11 cellular contexts compared by ENCODE assay signal in genomic region chr18:38751897-38752296, GRCh38.
A peak's percentile ranks its signal among the peaks of the same experiment; 100 is the strongest.
DNase-seq lines count a peak whose midpoint lies in the region; ATAC-seq lines count a peak whose summit lies in the region.
"Had no signal": no experiment of that assay in that cellular context is flagged by ENCODE, and none has a peak within 500 bp of the region (broad histone marks: within the 10 kb centered on the region; RNA-seq: fewer than 3 reads in every experiment).

No MANE protein-coding gene starts in this region.

- DNase-seq in NCI-H69 (lab: John Stamatoyannopoulos, UW) (peak; percentile 51), head of caudate nucleus (peak; percentile 24 to 89 (median 60)), retina (peak; percentile 60), H7 (no peak), HK-2 (ENCODE audit: unreplicated experiment) (no peak), HT-29 (ENCODE audit: low spot score) (no peak)
- DNase-seq: activated CD8-positive, alpha-beta memory T cell treated with anti-CD3 and anti-CD28 coated beads, Interleukin-2, amount 10 ng/mL, durations not matched to agents 7 days and 5 days; gastrocnemius medialis; left ventricle myocardium superior had no signal

- intact Hi-C loops in head of caudate nucleus (cut with DNase I), result no loop called here

- H3K27me3 ChIP-seq in H7 (ENCODE audit: control insufficient read depth, insufficient read depth, low read length), result no peaks in the 10 kb centered on the region
- H3K27me3 ChIP-seq: gastrocnemius medialis had no signal

- ATAC-seq in GM19351 (IDR thresholded peaks at IDR 0.05; ENCODE audit: unreplicated experiment) (peak; percentile 44), HG03025 (IDR thresholded peaks at IDR 0.05; ENCODE audit: low FRiP score, unreplicated experiment) (no peak)
- ATAC-seq: activated CD8-positive, alpha-beta memory T cell treated with anti-CD3 and anti-CD28 coated beads, Interleukin-2, amount 10 ng/mL, durations not matched to agents 7 days and 5 days; gastrocnemius medialis; left ventricle myocardium superior had no signal

- H3K4me3 ChIP-seq in H7 (ENCODE audit: insufficient read depth, low read depth, low read length), result no peak overlapping the region
- H3K4me3 ChIP-seq: gastrocnemius medialis had no signal

- H3K36me3 ChIP-seq in H7 (replicated peaks; ENCODE audit: control insufficient read depth, insufficient read depth, low read length), result no peaks in the 10 kb centered on the region
- H3K36me3 ChIP-seq: gastrocnemius medialis had no signal

Comparison
In these comparisons a context has a peak if more than half of its experiments do, and no peak if none do; other contexts are left out.
1. DNase-seq: peak in NCI-H69 (single experiment), head of caudate nucleus (42 of 42) and retina (single experiment); none in H7 (single experiment), HK-2 (single experiment) and HT-29 (single experiment).